Comparison of ENCODE assay signal across 21 cellular contexts in the genomic region with DNA sequence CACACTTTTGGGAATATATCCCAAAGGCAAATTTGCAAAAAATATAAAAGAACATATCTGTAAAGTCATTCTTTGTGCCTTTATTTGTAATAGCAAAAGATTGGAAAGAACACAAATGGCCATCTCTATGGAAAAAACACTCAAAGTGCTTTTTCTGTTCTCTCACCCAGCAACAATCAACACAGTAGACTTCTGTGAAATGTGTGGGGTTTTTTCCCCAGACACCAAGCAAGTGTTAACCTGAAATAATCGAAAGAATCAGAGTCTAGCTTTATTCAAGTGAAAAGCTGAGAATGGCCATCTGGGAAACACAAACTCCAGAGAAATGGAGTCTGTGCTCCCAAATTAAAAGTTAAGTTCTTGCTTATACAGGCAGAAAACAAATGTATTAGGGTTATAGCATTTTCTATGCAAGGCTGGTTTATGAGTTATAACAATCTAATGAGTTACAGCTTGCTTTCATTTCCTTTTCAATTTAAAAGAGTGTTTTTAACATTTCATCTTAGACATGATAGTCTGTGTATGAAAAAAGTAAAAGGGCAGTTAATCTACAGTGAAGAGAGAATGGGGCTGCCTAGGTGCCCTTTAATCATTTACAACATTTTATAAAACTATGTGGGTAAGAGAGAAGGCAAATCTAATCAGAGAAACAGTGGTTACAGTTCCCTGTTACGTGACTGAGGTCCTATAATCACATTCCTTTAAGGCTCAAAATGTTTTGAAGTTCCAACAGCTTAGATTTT. TPM values are rescaled to one million over a fixed set of nuclear protein-coding genes. Genes with fewer than 3 reads are reported as not detected.
A peak's percentile ranks its signal among the peaks of the same experiment; 100 is the strongest.
DNase-seq lines count a peak whose midpoint lies in the region; ATAC-seq lines count a peak whose summit lies in the region.
"Had no signal": no experiment of that assay in that cellular context is flagged by ENCODE, and none has a peak within 500 bp of the region (broad histone marks: within the 10 kb centered on the region; RNA-seq: fewer than 3 reads in every experiment).

No MANE protein-coding gene starts in this region.

- no peaks in the 10 kb centered on the region for H3K27me3 Mint-ChIP-seq in activated T-cell treated with anti-CD3 and anti-CD28 coated beads, Interleukin-2, amount 50 U/mL, for 4 hours (ENCODE audit: low read depth)
- H3K27me3 Mint-ChIP-seq in IgD-negative memory B cell = no peaks in the 10 kb centered on the region
- no peaks in the 10 kb centered on the region for H3K27me3 Mint-ChIP-seq in central memory CD8-positive, alpha-beta T cell

- peak overlapping the region in 2 of 3 donors; percentile 82 to 85 for H3K27ac Mint-ChIP-seq in IgD-negative memory B cell
- peak overlapping the region; percentile 86 for H3K27ac Mint-ChIP-seq in central memory CD8-positive, alpha-beta T cell (ENCODE audit: low read depth)
- H3K27ac Mint-ChIP-seq in stimulated activated effector memory CD8-positive, alpha-beta T cell treated with anti-CD3 and anti-CD28 coated beads, Interleukin-12 subunit alpha, Interleukin-12 subunit beta, amount 100 ng/mL, for 72 hours = peak overlapping the region; percentile 54

- H3K9me3 Mint-ChIP-seq in activated T-cell treated with anti-CD3 and anti-CD28 coated beads, Interleukin-2, amount 50 U/mL, for 4 hours = peaks cover 42% of the 10 kb centered on the region
- peaks cover 6 to 16% (median 6%) of the 10 kb centered on the region in 3 donors for H3K9me3 Mint-ChIP-seq in IgD-negative memory B cell
- H3K9me3 Mint-ChIP-seq in central memory CD8-positive, alpha-beta T cell = peaks cover 18% of the 10 kb centered on the region
- peaks cover 5% of the 10 kb centered on the region for H3K9me3 Mint-ChIP-seq in stimulated activated effector memory CD8-positive, alpha-beta T cell treated with anti-CD3 and anti-CD28 coated beads, Interleukin-12 subunit alpha, Interleukin-12 subunit beta, amount 100 ng/mL, for 72 hours

- no peak for ATAC-seq in activated T-cell treated with anti-CD3 and anti-CD28 coated beads, Interleukin-2, amount 50 U/mL, for 4 hours
- peak; percentile 46 for ATAC-seq in central memory CD8-positive, alpha-beta T cell (replicated peaks; ENCODE audit: extremely low read depth, poor library complexity, severe bottlenecking)
- ATAC-seq in stimulated activated effector memory CD8-positive, alpha-beta T cell treated with anti-CD3 and anti-CD28 coated beads, Interleukin-12 subunit alpha, Interleukin-12 subunit beta, amount 100 ng/mL, for 72 hours = no peak
- no peak for ATAC-seq in HG03039 (IDR thresholded peaks at IDR 0.05; ENCODE audit: unreplicated experiment)
- ATAC-seq: left cardiac atrium, PC-3 had no signal

- H3K36me3 Mint-ChIP-seq in activated T-cell treated with anti-CD3 and anti-CD28 coated beads, Interleukin-2, amount 50 U/mL, for 4 hours (ENCODE audit: insufficient read depth) = peaks cover 72% of the 10 kb centered on the region
- H3K36me3 Mint-ChIP-seq in IgD-negative memory B cell = peaks cover 40% of the 10 kb centered on the region
- peaks cover 13% of the 10 kb centered on the region for H3K36me3 Mint-ChIP-seq in central memory CD8-positive, alpha-beta T cell (ENCODE audit: insufficient read depth)
- H3K36me3 Mint-ChIP-seq in stimulated activated effector memory CD8-positive, alpha-beta T cell treated with anti-CD3 and anti-CD28 coated beads, Interleukin-12 subunit alpha, Interleukin-12 subunit beta, amount 100 ng/mL, for 72 hours = peaks cover 86% of the 10 kb centered on the region

- no peak for DNase-seq in activated T-cell treated with anti-CD3 and anti-CD28 coated beads, Interleukin-2, amount 50 U/mL, for 4 hours
- DNase-seq in activated T-cell treated with anti-CD3 and anti-CD28 coated beads for 4 hours = no peak
- DNase-seq in central memory CD8-positive, alpha-beta T cell (ENCODE audit: low spot score in 2 of 2) = no peak
- DNase-seq in stimulated activated effector memory CD8-positive, alpha-beta T cell treated with anti-CD3 and anti-CD28 coated beads, Interleukin-12 subunit alpha, Interleukin-12 subunit beta, amount 100 ng/mL, for 72 hours (ENCODE audit: low spot score in 2 of 2) = no peak
- no peak for DNase-seq in NCI-H2107 treated with DMSO at 0.1 percent for 48 hours (lab: John Stamatoyannopoulos, UW; ENCODE audit: unreplicated experiment)
- DNase-seq: activated CD4-positive, alpha-beta T cell treated with anti-CD3 and anti-CD28 coated beads, Interleukin-2, amount 50 U/mL, for 1 hour; brain microvascular endothelial cell; C1 segment of cervical spinal cord; effector CD4-positive, alpha-beta T cell; HCEC 1CT; Kasumi-1; left cardiac atrium; mesenchymal stem cell; MV-4-11; NCI-H146; NCI-H510A; PC-3; Right ventricle myocardium superior; SW 1271 had no signal

- H3K4me3 Mint-ChIP-seq in activated T-cell treated with anti-CD3 and anti-CD28 coated beads, Interleukin-2, amount 50 U/mL, for 4 hours = peak overlapping the region; percentile 49
- no peak overlapping the region for H3K4me3 Mint-ChIP-seq in IgD-negative memory B cell
- H3K4me3 Mint-ChIP-seq in central memory CD8-positive, alpha-beta T cell = peak overlapping the region; percentile 59
- peak overlapping the region; percentile 2 for H3K4me3 Mint-ChIP-seq in stimulated activated effector memory CD8-positive, alpha-beta T cell treated with anti-CD3 and anti-CD28 coated beads, Interleukin-12 subunit alpha, Interleukin-12 subunit beta, amount 100 ng/mL, for 72 hours

- H3K4me1 Mint-ChIP-seq in activated T-cell treated with anti-CD3 and anti-CD28 coated beads, Interleukin-2, amount 50 U/mL, for 4 hours (ENCODE audit: low read depth) = peaks cover 46% of the 10 kb centered on the region
- peaks cover 15 to 29% (median 24%) of the 10 kb centered on the region in 3 donors for H3K4me1 Mint-ChIP-seq in IgD-negative memory B cell
- H3K4me1 Mint-ChIP-seq in central memory CD8-positive, alpha-beta T cell = peaks cover 40% of the 10 kb centered on the region
- H3K4me1 Mint-ChIP-seq in stimulated activated effector memory CD8-positive, alpha-beta T cell treated with anti-CD3 and anti-CD28 coated beads, Interleukin-12 subunit alpha, Interleukin-12 subunit beta, amount 100 ng/mL, for 72 hours = peaks cover 47% of the 10 kb centered on the region

RNA-seq across cellular contexts. Expression of a gene that starts 46.6 kb away (rescaled TPM):
- total RNA-seq in activated T-cell treated with anti-CD3 and anti-CD28 coated beads, Interleukin-2, amount 50 U/mL, for 4 hours = 10 to 100 TPM; 37.7 to 48.9 (median 46.3) TPM
- polyA plus RNA-seq in IgD-negative memory B cell = 8.3 TPM

RNA-seq across cellular contexts. Expression of a gene that starts 47.8 kb away (rescaled TPM):
- total RNA-seq in activated T-cell treated with anti-CD3 and anti-CD28 coated beads, Interleukin-2, amount 50 U/mL, for 4 hours = 1 to 10 TPM; 4.5 to 6.0 (median 5.8) TPM
- 2.6 TPM for polyA plus RNA-seq in IgD-negative memory B cell

Comparison
In these comparisons a context has a peak if more than half of its experiments do, and no peak if none do; other contexts are left out.
1. H3K4me3 Mint-ChIP-seq: peak in activated T-cell treated with anti-CD3 and anti-CD28 coated beads, Interleukin-2, amount 50 U/mL, for 4 hours (single experiment), central memory CD8-positive, alpha-beta T cell (single experiment) and stimulated activated effector memory CD8-positive, alpha-beta T cell treated with anti-CD3 and anti-CD28 coated beads, Interleukin-12 subunit alpha, Interleukin-12 subunit beta, amount 100 ng/mL, for 72 hours (single experiment); none in IgD-negative memory B cell (0 of 4).
2. Peak in every context shown above with its lines, with median percentiles within 50 percentile points of each other: H3K27ac Mint-ChIP-seq.